ENCODE assay signal across 21 cellular contexts in genomic region chr15:85009435-85009834, GRCh38. TPM values are rescaled to one million over a fixed set of nuclear protein-coding genes. Genes with fewer than 3 reads are reported as not detected.
DNase-seq lines count a peak whose midpoint lies in the region; ATAC-seq and TF ChIP-seq lines count a peak whose summit lies in the region.
"Had no signal": no experiment of that assay in that cellular context is flagged by ENCODE, and none has a peak within 500 bp of the region (broad histone marks: within the 10 kb centered on the region; RNA-seq: fewer than 3 reads in every experiment).

No MANE protein-coding gene starts in this region.

- POLR2A ChIA-PET in IMR-90 (lab: Charles Lee; ENCODE audit: unreplicated experiment), result no interaction called here

- H3K27me3 ChIP-seq in IMR-90 (ENCODE audit: control insufficient read depth, insufficient read depth, low read length), result no peaks in the 10 kb centered on the region
- H3K27me3 ChIP-seq in gastroesophageal sphincter, result no peaks in the 10 kb centered on the region
- H3K27me3 ChIP-seq: pancreas had no signal

- no peaks in the 10 kb centered on the region for H3K27me3 Mint-ChIP-seq in stimulated activated naive B cell treated with anti-CD40 and anti-IgM and Interleukin-4, amounts not matched to agents 10 μg/mL and 1 μg/mL and 100 μg/mL, for 72 hours
- H3K27me3 Mint-ChIP-seq: activated naive CD8-positive, alpha-beta T cell; activated T-helper 17 cell treated with anti-CD3 and anti-CD28 coated beads, Interleukin-2, amount 50 U/mL, for 72 hours; CD4-positive, CD25-positive, alpha-beta regulatory T cell had no signal

- peaks cover 1 to 5% of the 10 kb centered on the region in 2 donors for H3K36me3 Mint-ChIP-seq in stimulated activated naive B cell treated with anti-CD40 and anti-IgM and Interleukin-4, amounts not matched to agents 10 μg/mL and 1 μg/mL and 100 μg/mL, for 72 hours
- H3K36me3 Mint-ChIP-seq: activated naive CD8-positive, alpha-beta T cell had no signal

- TF ChIP-seq EP300 in gastroesophageal sphincter (IDR thresholded peaks at IDR 0.05), result no peak

- H4K5ac ChIP-seq in IMR-90 (ENCODE audit: low read depth, low read length), result no peak overlapping the region

- no peak overlapping the region for H3K14ac ChIP-seq in IMR-90 (replicated peaks; ENCODE audit: low read depth, low read length)

- H2BK5ac ChIP-seq in IMR-90 (ENCODE audit: low read depth, low read length, poor library complexity, severe bottlenecking), result no peak overlapping the region

- H3K4me3 ChIP-seq in IMR-90 (ENCODE audit: insufficient read depth, low read depth, low read length) (no peak overlapping the region), gastroesophageal sphincter (no peak overlapping the region)
- H3K4me3 ChIP-seq: HAP-1, pancreas had no signal

- no peaks in the 10 kb centered on the region for H3K9me3 Mint-ChIP-seq in stimulated activated naive B cell treated with anti-CD40 and anti-IgM and Interleukin-4, amounts not matched to agents 10 μg/mL and 1 μg/mL and 100 μg/mL, for 72 hours

- H3K4me1 Mint-ChIP-seq in stimulated activated naive B cell treated with anti-CD40 and anti-IgM and Interleukin-4, amounts not matched to agents 10 μg/mL and 1 μg/mL and 100 μg/mL, for 72 hours, result peaks cover 41 to 79% of the 10 kb centered on the region in 2 donors

- no peak overlapping the region for H3K23ac ChIP-seq in IMR-90 (ENCODE audit: low read depth, low read length)

- TF ChIP-seq POLR2A in IMR-90 (IDR thresholded peaks at IDR 0.05; ENCODE audit: low read depth, low read length) (no peak), gastroesophageal sphincter (IDR thresholded peaks at IDR 0.05) (no peak)

- WGBS in IMR-90 (ENCODE audit: extremely low coverage in 2 of 2, insufficient read length in 1 of 2), 2 experiments, result no CpG with 5 or more reads among the region's 2 CpGs
- 33 to 34% methylated on average over 2 of the region's 2 CpGs for WGBS in gastroesophageal sphincter (ENCODE audit: low coverage in 1 of 2), 2 donors

- H3K27ac Mint-ChIP-seq in stimulated activated naive B cell treated with anti-CD40 and anti-IgM and Interleukin-4, amounts not matched to agents 10 μg/mL and 1 μg/mL and 100 μg/mL, for 72 hours, result peak overlapping the region; percentile 56
- H3K27ac Mint-ChIP-seq: activated naive CD8-positive, alpha-beta T cell; nephron progenitor cell had no signal

- H2AK5ac ChIP-seq in IMR-90 (ENCODE audit: low read depth, low read length), result no peak overlapping the region

- peak overlapping the region; percentile 36; the same call in 1 of the 2 replicates for H3K4me2 ChIP-seq in IMR-90 (ENCODE audit: low read depth, low read length)

- H2BK120ac ChIP-seq in IMR-90 (ENCODE audit: low read depth, low read length), result no peak overlapping the region

- peaks cover 36 to 75% of the 10 kb centered on the region in 2 experiments for H3K79me1 ChIP-seq in IMR-90 (ENCODE audit: low read depth in 1 of 2, low read length in 2 of 2)

- dilution Hi-C loops in IMR-90 (cut with HindIII; ENCODE audit: low sequenced_read_pairs, unreplicated experiment), result no loop called here

- intact Hi-C loops in IMR-90 (cut with micrococcal nuclease), result no loop called here

- H3K36me3 ChIP-seq in IMR-90 (ENCODE audit: control insufficient read depth, insufficient read depth, low read length), result no peaks in the 10 kb centered on the region
- H3K36me3 ChIP-seq in gastroesophageal sphincter, result no peaks in the 10 kb centered on the region
- H3K36me3 ChIP-seq: HAP-1, pancreas had no signal

- CTCF ChIA-PET in IMR-90 (lab: Yijun Ruan, JAX), result no interaction called here

- TF ChIP-seq CTCF in AG09319 (IDR thresholded peaks at IDR 0.05; ENCODE audit: low read depth, low read length) (no peak), IMR-90 (conservative IDR thresholded peaks at IDR 0.05; ENCODE audit: low read depth, low read length) (no peak), gastroesophageal sphincter (IDR thresholded peaks at IDR 0.05) (no peak)

- H3K18ac ChIP-seq in IMR-90 (ENCODE audit: low read depth, low read length), result no peak overlapping the region

- ATAC-seq in IMR-90 (ENCODE audit: low read depth) (peak; percentile 71), gastroesophageal sphincter (no peak), GM21723 (IDR thresholded peaks at IDR 0.05; ENCODE audit: unreplicated experiment) (no peak)
- ATAC-seq in stimulated activated naive B cell treated with anti-CD40 and anti-IgM and Interleukin-4, amounts not matched to agents 10 μg/mL and 1 μg/mL and 100 μg/mL, for 72 hours (replicated peaks), result no peak
- ATAC-seq: activated T-helper 17 cell treated with anti-CD3 and anti-CD28 coated beads, Interleukin-2, amount 50 U/mL, for 72 hours had no signal

- H3K9me3 ChIP-seq in IMR-90 (ENCODE audit: control insufficient read depth, insufficient read depth, low read length), result no peaks in the 10 kb centered on the region
- no peaks in the 10 kb centered on the region for H3K9me3 ChIP-seq in gastroesophageal sphincter
- H3K9me3 ChIP-seq: HAP-1, pancreas had no signal

- peaks cover 19% of the 10 kb centered on the region for H3K9me1 ChIP-seq in IMR-90 (ENCODE audit: insufficient read depth, low read length)

- no TSS peak for BruUV-seq in IMR-90 (replicated peaks; lab: Mats Ljungman, UMichigan)

- H2BK20ac ChIP-seq in IMR-90 (ENCODE audit: low read depth, low read length), result no peak overlapping the region

- in situ Hi-C loops in IMR-90 (cut with MboI; ENCODE audit: low sequenced_read_pairs), result no loop called here

- DNase-seq in AG09319 (ENCODE audit: extremely low read depth, low read depth) (peak; percentile 2), IMR-90 (no peak), KG1 (lab: John Stamatoyannopoulos, UW) (no peak), retina (no peak), NCI-H82 (lab: John Stamatoyannopoulos, UW) (no peak)
- DNase-seq in stimulated activated naive B cell treated with anti-CD40 and anti-IgM and Interleukin-4, amounts not matched to agents 10 μg/mL and 1 μg/mL and 100 μg/mL, for 72 hours, result no peak
- DNase-seq: activated CD4-positive, alpha-beta T cell treated with anti-CD3 and anti-CD28 coated beads, Interleukin-2, amount 50 U/mL, for 48 hours; activated CD4-positive, CD25-positive, alpha-beta regulatory T cell; activated CD8-positive, alpha-beta memory T cell treated with anti-CD3 and anti-CD28 coated beads, Interleukin-2, amount 50 U/mL, for 4 hours; CD4-positive, CD25-positive, alpha-beta regulatory T cell; NCI-H2029 treated with DMSO at 0.1 percent for 48 hours; nephron progenitor cell; pancreas; SHP77; substantia nigra had no signal

- no peak overlapping the region for H2AK9ac ChIP-seq in IMR-90 (replicated peaks; ENCODE audit: low read depth, low read length, poor library complexity)

- H3K27ac ChIP-seq in IMR-90 (ENCODE audit: insufficient read depth, low read length) (no peak overlapping the region), gastroesophageal sphincter (peak overlapping the region; percentile 39 to 85 (median 72))
- H3K27ac ChIP-seq: epithelial cell of prostate had no signal

- H4K91ac ChIP-seq in IMR-90 (ENCODE audit: insufficient read depth, low read depth, low read length), result no peak overlapping the region

- no peak overlapping the region for H3K9ac ChIP-seq in IMR-90 (ENCODE audit: low read depth, low read length)

- H3K4ac ChIP-seq in IMR-90 (ENCODE audit: low read depth, low read length), result no peak overlapping the region

- H4K20me1 ChIP-seq in IMR-90 (ENCODE audit: insufficient read depth, low read length), result peaks cover 70% of the 10 kb centered on the region

- no peak overlapping the region for H2AFZ ChIP-seq in IMR-90 (replicated peaks; ENCODE audit: low read length, poor library complexity)

- no peak overlapping the region for H4K8ac ChIP-seq in IMR-90 (ENCODE audit: low read depth in 2 of 2, low read length in 2 of 2)

- H3K4me1 ChIP-seq in IMR-90 (ENCODE audit: control insufficient read depth, insufficient read depth, low read length) (peaks cover 21% of the 10 kb centered on the region), gastroesophageal sphincter (peaks cover 26 to 85% (median 28%) of the 10 kb centered on the region in 3 donors)
- H3K4me1 ChIP-seq: HAP-1 had no signal

- peak overlapping the region in 1 of 2 donors; percentile 14 for H3K4me3 Mint-ChIP-seq in stimulated activated naive B cell treated with anti-CD40 and anti-IgM and Interleukin-4, amounts not matched to agents 10 μg/mL and 1 μg/mL and 100 μg/mL, for 72 hours
- H3K4me3 Mint-ChIP-seq: activated naive CD8-positive, alpha-beta T cell; activated T-helper 17 cell treated with anti-CD3 and anti-CD28 coated beads, Interleukin-2, amount 50 U/mL, for 72 hours; nephron progenitor cell had no signal

- TF ChIP-seq RAD21 in IMR-90 (IDR thresholded peaks at IDR 0.05; ENCODE audit: low read length), result no peak

- H3K56ac ChIP-seq in IMR-90 (ENCODE audit: extremely low read depth, insufficient read depth, low read length), result no peak overlapping the region

- no peak overlapping the region for H2BK15ac ChIP-seq in IMR-90 (ENCODE audit: low read depth, low read length)

TF ChIP-seq in IMR-90, 13 proteins besides CTCF, POLR2A, EP300 and RAD21 (continues in another document):
- TF ChIP-seq RCOR1 (IDR thresholded peaks at IDR 0.05; ENCODE audit: insufficient replicate concordance, low read length) (no peak), CEBPB (IDR thresholded peaks at IDR 0.05; ENCODE audit: low read depth, low read length) (no peak), MAZ (IDR thresholded peaks at IDR 0.05; ENCODE audit: borderline replicate concordance, low read depth, low read length) (no peak), ELK1 (IDR thresholded peaks at IDR 0.05; ENCODE audit: borderline replicate concordance, low read depth, low read length) (no peak), NFE2L2 (IDR thresholded peaks at IDR 0.05; ENCODE audit: low read depth, low read length) (no peak), FOS (IDR thresholded peaks at IDR 0.05; ENCODE audit: low read depth, low read length) (no peak), BHLHE40 (IDR thresholded peaks at IDR 0.05; ENCODE audit: low read depth, low read length) (no peak), MAFK (IDR thresholded peaks at IDR 0.05; ENCODE audit: low read depth, low read length) (no peak), CHD1 (IDR thresholded peaks at IDR 0.05; ENCODE audit: low read depth, low read length) (no peak), MXI1 (IDR thresholded peaks at IDR 0.05; ENCODE audit: borderline replicate concordance, low read depth, low read length) (no peak)

RNA-seq across cellular contexts. Expression of gene PDE8A, which starts 27.8 kb away (rescaled TPM):
- total RNA-seq in IMR-90 (2012; rRNA removed), result 32.4 and 40.3 TPM in 2 replicates
- polyA plus RNA-seq in IMR-90 (2012; rRNA removed), result 27.9 and 35.9 TPM in 2 replicates
- 6.7 and 13.5 TPM in 2 replicates for polyA plus RNA-seq in IMR-90 (2012; cell fraction: cytosol; rRNA removed)
- polyA plus RNA-seq in IMR-90 (2012; cell fraction: nucleus; rRNA removed; ENCODE audit: low replicate concordance), result 26.0 and 126 TPM in 2 replicates
- 10 to 100 TPM; 34.6 to 73.2 (median 56.2) TPM for total RNA-seq in gastroesophageal sphincter
